17 cellular contexts compared by ENCODE assay signal in genomic region chr3:100057716-100058575, GRCh38. TPM values are rescaled to one million over a fixed set of nuclear protein-coding genes. Genes with fewer than 3 reads are reported as not detected.
A peak's percentile ranks its signal among the peaks of the same experiment; 100 is the strongest.
DNase-seq lines count a peak whose midpoint lies in the region; ATAC-seq, FAIRE-seq and TF ChIP-seq lines count a peak whose summit lies in the region.
"Had no signal": no experiment of that assay in that cellular context is flagged by ENCODE, and none has a peak within 500 bp of the region (broad histone marks: within the 10 kb centered on the region; RNA-seq: fewer than 3 reads in every experiment).

No MANE protein-coding gene starts in this region.

- H3K4me3 Mint-ChIP-seq in neural crest cell = no peak overlapping the region
- H3K4me3 Mint-ChIP-seq: activated CD8-positive, alpha-beta T cell treated with anti-CD3 and anti-CD28 coated beads, Interleukin-2, amount 10 ng/mL, durations not matched to agents 7 days and 5 days; activated T-helper 1 cell treated with anti-CD3 and anti-CD28 coated beads, Interleukin-12 subunit alpha, Interleukin-12 subunit beta, Interleukin-2, Interleukin-4 antibody, amounts not matched to agents 30 ng/mL and 10 ng/mL and 1 ng/mL, durations not matched to agents 14 hours and 24 hours and 36 hours; memory B cell; stimulated activated memory B cell treated with anti-CD40 and anti-IgM and Interleukin-4, amounts not matched to agents 10 μg/mL and 1 μg/mL and 100 μg/mL, for 72 hours had no signal

- no peaks in the 10 kb centered on the region for H3K4me1 ChIP-seq in RWPE2 (ENCODE audit: insufficient read depth, poor library complexity, severe bottlenecking)

- ATAC-seq in RWPE2 (ENCODE audit: low read depth) = peak; percentile 56; the same call in 1 of the 3 replicates
- ATAC-seq in HG02970 (IDR thresholded peaks at IDR 0.05; ENCODE audit: low FRiP score, unreplicated experiment) = no peak
- no peak for ATAC-seq in HG03097 (IDR thresholded peaks at IDR 0.05; ENCODE audit: low FRiP score, unreplicated experiment)
- ATAC-seq: activated CD8-positive, alpha-beta T cell treated with anti-CD3 and anti-CD28 coated beads, Interleukin-2, amount 10 ng/mL, durations not matched to agents 7 days and 5 days; stimulated activated memory B cell treated with anti-CD40 and anti-IgM and Interleukin-4, amounts not matched to agents 10 μg/mL and 1 μg/mL and 100 μg/mL, for 72 hours had no signal

- TF ChIP-seq CTCF in RWPE2 (IDR thresholded peaks at IDR 0.05; ENCODE audit: poor library complexity, severe bottlenecking) (no peak), fibroblast of mammary gland (conservative IDR thresholded peaks at IDR 0.05; ENCODE audit: control insufficient read depth, insufficient read depth, low read depth, low read length) (no peak), neural crest cell (conservative IDR thresholded peaks at IDR 0.05) (no peak)

- no peaks in the 10 kb centered on the region for H3K9me3 ChIP-seq in RWPE2 (ENCODE audit: severe bottlenecking)
- H3K9me3 ChIP-seq: esophagus muscularis mucosa, upper lobe of left lung had no signal

- H3K36me3 Mint-ChIP-seq in neural crest cell (ENCODE audit: low read depth) = no peaks in the 10 kb centered on the region

- H3K36me3 ChIP-seq in RWPE2 (ENCODE audit: low read depth) = no peaks in the 10 kb centered on the region
- H3K36me3 ChIP-seq: esophagus muscularis mucosa, upper lobe of left lung had no signal

- H3K4me3 ChIP-seq in RWPE2 (ENCODE audit: severe bottlenecking) (no peak overlapping the region), fibroblast of mammary gland (ENCODE audit: control insufficient read depth, low read depth, low read length) (no peak overlapping the region)
- H3K4me3 ChIP-seq: esophagus muscularis mucosa, SK-N-MC, upper lobe of left lung had no signal

- H3K27me3 Mint-ChIP-seq in neural crest cell (ENCODE audit: low read depth) = no peaks in the 10 kb centered on the region
- H3K27me3 Mint-ChIP-seq: memory B cell; stimulated activated memory B cell treated with anti-CD40 and anti-IgM and Interleukin-4, amounts not matched to agents 10 μg/mL and 1 μg/mL and 100 μg/mL, for 72 hours had no signal

- no peak for TF ChIP-seq POLR2A in H54 (IDR thresholded peaks at IDR 0.05; ENCODE audit: low read depth, low read length)

- FAIRE-seq in H54 (lab: Jason Lieb, UNC) = peak; percentile 20
- FAIRE-seq: GM18507 had no signal

- H3K27ac Mint-ChIP-seq in neural crest cell (ENCODE audit: unreplicated experiment) = peak overlapping the region; percentile 8
- H3K27ac Mint-ChIP-seq: activated CD8-positive, alpha-beta T cell treated with anti-CD3 and anti-CD28 coated beads, Interleukin-2, amount 10 ng/mL, durations not matched to agents 7 days and 5 days; activated T-helper 1 cell treated with anti-CD3 and anti-CD28 coated beads, Interleukin-12 subunit alpha, Interleukin-12 subunit beta, Interleukin-2, Interleukin-4 antibody, amounts not matched to agents 30 ng/mL and 10 ng/mL and 1 ng/mL, durations not matched to agents 14 hours and 24 hours and 36 hours; memory B cell; stimulated activated memory B cell treated with anti-CD40 and anti-IgM and Interleukin-4, amounts not matched to agents 10 μg/mL and 1 μg/mL and 100 μg/mL, for 72 hours had no signal

- DNase-seq in H54 (ENCODE audit: insufficient read length, low spot score) = no peak
- no peak for DNase-seq in RWPE2 (ENCODE audit: low spot score)
- DNase-seq in fibroblast of mammary gland (ENCODE audit: low read depth) = peak; percentile 23
- no peak for DNase-seq in neural crest cell (ENCODE audit: low read depth, low spot score)
- no peak for DNase-seq in effector CD8-positive, alpha-beta T cell (lab: John Stamatoyannopoulos, UW)
- no peak for DNase-seq in SK-N-DZ (ENCODE audit: low spot score)
- DNase-seq: activated CD8-positive, alpha-beta T cell treated with anti-CD3 and anti-CD28 coated beads, Interleukin-2, amount 10 ng/mL, durations not matched to agents 7 days and 5 days; NCI-H1048; upper lobe of left lung had no signal

- no peak overlapping the region for H3K27ac ChIP-seq in RWPE2 (ENCODE audit: poor library complexity, severe bottlenecking)
- H3K27ac ChIP-seq: esophagus muscularis mucosa, SK-N-MC, upper lobe of left lung had no signal

- H3K9me3 Mint-ChIP-seq in neural crest cell = peaks cover 2% of the 10 kb centered on the region
- H3K9me3 Mint-ChIP-seq: activated T-helper 1 cell treated with anti-CD3 and anti-CD28 coated beads, Interleukin-12 subunit alpha, Interleukin-12 subunit beta, Interleukin-2, Interleukin-4 antibody, amounts not matched to agents 30 ng/mL and 10 ng/mL and 1 ng/mL, durations not matched to agents 14 hours and 24 hours and 36 hours; memory B cell; stimulated activated memory B cell treated with anti-CD40 and anti-IgM and Interleukin-4, amounts not matched to agents 10 μg/mL and 1 μg/mL and 100 μg/mL, for 72 hours had no signal

- H3K27me3 ChIP-seq in RWPE2 (ENCODE audit: insufficient read depth, poor library complexity, severe bottlenecking) = no peaks in the 10 kb centered on the region
- H3K27me3 ChIP-seq: esophagus muscularis mucosa, upper lobe of left lung had no signal

- peaks cover 45% of the 10 kb centered on the region for H3K4me1 Mint-ChIP-seq in neural crest cell
- H3K4me1 Mint-ChIP-seq: stimulated activated memory B cell treated with anti-CD40 and anti-IgM and Interleukin-4, amounts not matched to agents 10 μg/mL and 1 μg/mL and 100 μg/mL, for 72 hours had no signal

RNA-seq across cellular contexts. Expression of gene FILIP1L, which starts 56.4 kb away (rescaled TPM):
- 9.8 TPM in 2 replicates for total RNA-seq in neural crest cell
- polyA plus RNA-seq in SK-N-DZ (2014; cell fraction: cytosol; rRNA removed) = 0.96 and 1.2 TPM in 2 replicates
- 0.66 and 1.5 TPM in 2 replicates for polyA plus RNA-seq in SK-N-DZ (2014; cell fraction: nucleus; rRNA removed)
